In genomic region chr18:13316066-13316465, GRCh38 we compare ENCODE assay signal across 30 cellular contexts.
"Had no signal": no experiment of that assay in that cellular context is flagged by ENCODE, and none has a peak within 500 bp of the region (broad histone marks: within the 10 kb centered on the region; RNA-seq: fewer than 3 reads in every experiment).

No MANE protein-coding gene starts in this region.

- H3K4me1 ChIP-seq: testis had no signal

- ATAC-seq: activated CD8-positive, alpha-beta T cell treated with anti-CD3 and anti-CD28 coated beads for 36 hours; activated naive CD8-positive, alpha-beta T cell treated with anti-CD3 and anti-CD28 coated beads, Interleukin-2, amount 50 U/mL, for 24 hours; activated T-cell treated with anti-CD3 and anti-CD28 coated beads, Interleukin-2, amount 50 U/mL, for 4 hours; activated T-helper 17 cell treated with anti-CD3 and anti-CD28 coated beads, Interleukin-2, amount 50 U/mL, for 72 hours; effector memory CD8-positive, alpha-beta T cell; gastroesophageal sphincter; left cardiac atrium; left ventricle myocardium superior; sciatic nerve; stimulated activated naive CD8-positive, alpha-beta T cell treated with anti-CD3 and anti-CD28 coated beads, Interleukin-15, Interleukin-2, amounts not matched to agents 100 U/mL and 50 U/mL, for 24 hours had no signal

- H3K4me1 Mint-ChIP-seq: activated B cell treated with CpG ODN at 0.5 μM for 24 hours had no signal

- H3K4me3 ChIP-seq: gastroesophageal sphincter, ovary, skin epidermis, testis, uterus had no signal

- H3K4me3 Mint-ChIP-seq: activated B cell treated with CpG ODN at 0.5 μM for 24 hours; activated CD8-positive, alpha-beta T cell treated with anti-CD3 and anti-CD28 coated beads for 36 hours; activated naive CD4-positive, alpha-beta T cell treated with anti-CD3 and anti-CD28 coated beads, Interleukin-2, amount 50 U/mL, for 24 hours; activated naive CD8-positive, alpha-beta T cell treated with anti-CD3 and anti-CD28 coated beads, Interleukin-2, amount 50 U/mL, for 24 hours; activated T-cell treated with anti-CD3 and anti-CD28 coated beads, Interleukin-2, amount 50 U/mL, for 4 hours; activated T-helper 17 cell treated with anti-CD3 and anti-CD28 coated beads, Interleukin-2, amount 50 U/mL, for 72 hours; effector memory CD8-positive, alpha-beta T cell; naive B cell; nephron progenitor cell; T-helper 2 cell treated with Interferon-gamma antibody and Interleukin-4, amounts not matched to agents 5 μg/mL and 100 μg/mL, for 36 hours had no signal

- H3K27me3 Mint-ChIP-seq: activated CD8-positive, alpha-beta T cell treated with anti-CD3 and anti-CD28 coated beads for 36 hours; activated naive CD4-positive, alpha-beta T cell treated with anti-CD3 and anti-CD28 coated beads, Interleukin-2, amount 50 U/mL, for 24 hours; activated naive CD8-positive, alpha-beta T cell treated with anti-CD3 and anti-CD28 coated beads, Interleukin-2, amount 50 U/mL, for 24 hours; activated T-helper 17 cell treated with anti-CD3 and anti-CD28 coated beads, Interleukin-2, amount 50 U/mL, for 72 hours; naive B cell; progenitor cell of endocrine pancreas had no signal

- H3K27ac Mint-ChIP-seq: activated B cell treated with CpG ODN at 0.5 μM for 24 hours; activated naive CD8-positive, alpha-beta T cell treated with anti-CD3 and anti-CD28 coated beads, Interleukin-2, amount 50 U/mL, for 24 hours; activated T-helper 17 cell treated with anti-CD3 and anti-CD28 coated beads, Interleukin-2, amount 50 U/mL, for 72 hours; effector memory CD8-positive, alpha-beta T cell; nephron progenitor cell; progenitor cell of endocrine pancreas; T-helper 2 cell treated with Interferon-gamma antibody and Interleukin-4, amounts not matched to agents 5 μg/mL and 100 μg/mL, for 36 hours had no signal

- H3K27ac ChIP-seq: gastroesophageal sphincter, neutrophil, ovary, skin epidermis, testis, uterus had no signal

- DNase-seq: activated B cell treated with CpG ODN at 0.5 μM for 24 hours; activated CD4-positive, alpha-beta T cell treated with anti-CD3 and anti-CD28 coated beads, Interleukin-2, amount 50 U/mL, for 1 hour; activated CD8-positive, alpha-beta T cell treated with anti-CD3 and anti-CD28 coated beads for 36 hours; activated naive CD8-positive, alpha-beta T cell treated with anti-CD3 and anti-CD28 coated beads, Interleukin-2, amount 50 U/mL, for 24 hours; activated T-cell treated with anti-CD3 and anti-CD28 coated beads, Interleukin-2, amount 50 U/mL, for 4 hours; amygdala; caudate nucleus; cortex of kidney; effector memory CD8-positive, alpha-beta T cell; hippocampal formation; left cardiac atrium; left ventricle myocardium superior; mammary epithelial cell; naive B cell; nephron progenitor cell; ovary; stimulated activated CD4-positive, alpha-beta T cell treated with anti-CD3 and anti-CD28 coated beads, Interleukin-12 subunit alpha, Interleukin-12 subunit beta, amount 100 ng/mL, for 4 hours; stimulated activated CD4-positive, alpha-beta T cell treated with anti-CD3 and anti-CD28 coated beads, Interleukin-4, amount 100 ng/mL, for 1 hour; stimulated activated naive CD8-positive, alpha-beta T cell treated with anti-CD3 and anti-CD28 coated beads, Interleukin-15, Interleukin-2, amounts not matched to agents 100 U/mL and 50 U/mL, for 24 hours; testis; trophoblast cell; uterus had no signal

- H3K27me3 ChIP-seq: gastroesophageal sphincter, ovary, testis, uterus had no signal

- H3K36me3 ChIP-seq: neutrophil, ovary, uterus had no signal

- H3K9me3 ChIP-seq: neutrophil, testis had no signal
